In the genomic region with DNA sequence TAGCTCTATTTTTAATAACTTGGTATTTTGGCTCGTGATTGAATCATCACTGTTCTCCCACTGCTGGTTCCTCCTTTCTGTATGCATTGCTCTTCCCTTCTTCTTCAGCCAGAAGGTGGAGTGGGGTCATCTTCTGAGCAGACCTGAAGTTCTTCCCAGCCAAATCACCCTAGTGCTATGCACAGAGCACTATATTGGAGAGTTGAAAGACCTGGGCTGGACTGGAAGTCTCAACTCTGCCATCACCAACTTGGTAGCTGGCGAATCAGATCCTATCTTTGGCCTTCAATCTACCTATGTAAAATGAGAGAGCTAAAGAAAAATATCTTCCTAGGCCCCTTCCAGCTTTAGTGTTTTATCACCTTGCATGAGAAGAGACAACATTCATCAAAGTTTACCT, we compare ENCODE assay signal across 17 cellular contexts. TPM values are rescaled to one million over a fixed set of nuclear protein-coding genes. Genes with fewer than 3 reads are reported as not detected.
DNase-seq lines count a peak whose midpoint lies in the region; ATAC-seq, FAIRE-seq and TF ChIP-seq lines count a peak whose summit lies in the region.
"Had no signal": no experiment of that assay in that cellular context is flagged by ENCODE, and none has a peak within 500 bp of the region (broad histone marks: within the 10 kb centered on the region; RNA-seq: fewer than 3 reads in every experiment).

No MANE protein-coding gene starts in this region.

- no peak for DNase-seq in AG04450 (ENCODE audit: low read depth, low spot score)
- DNase-seq in HT1080 (ENCODE audit: low read depth), result peak; percentile 15
- DNase-seq in SK-N-DZ (ENCODE audit: low spot score), result peak; percentile 26
- no peak for DNase-seq in left lung
- no peak for DNase-seq in NCI-H1930 (lab: John Stamatoyannopoulos, UW)
- DNase-seq in H7, result no peak
- DNase-seq in GM12891 (ENCODE audit: insufficient read length, low spot score), result no peak
- no peak for DNase-seq in ureter (ENCODE audit: low spot score)
- DNase-seq: DND-41, H9, NCI-H1417 treated with DMSO at 0.1 percent for 48 hours, NCI-H2081 treated with DMSO at 0.1 percent for 48 hours, NCI-H2227 treated with DMSO at 0.1 percent for 48 hours, NCI-H526, T-helper 1 cell had no signal

- intact Hi-C loops in left lung (cut with DNase I), result no loop called here

- H3K4me3 ChIP-seq in AG04450 (ENCODE audit: low read depth, low read length), result no peak overlapping the region
- H3K4me3 ChIP-seq in left lung, result no peak overlapping the region
- no peak overlapping the region for H3K4me3 ChIP-seq in H7 (ENCODE audit: insufficient read depth, low read depth, low read length)
- H3K4me3 ChIP-seq: SJSA1 had no signal

- H3K9me3 ChIP-seq in AG04450 (ENCODE audit: control insufficient read depth, insufficient read depth, low read length) (no peaks in the 10 kb centered on the region), left lung (no peaks in the 10 kb centered on the region)
- H3K9me3 ChIP-seq: SJSA1 had no signal

- ATAC-seq in left lung, result peak; percentile 19

- H3K27me3 ChIP-seq in AG04450 (ENCODE audit: control insufficient read depth, insufficient read depth, low read length), result no peaks in the 10 kb centered on the region
- no peaks in the 10 kb centered on the region for H3K27me3 ChIP-seq in left lung
- H3K27me3 ChIP-seq in H7 (ENCODE audit: control insufficient read depth, insufficient read depth, low read length), result no peaks in the 10 kb centered on the region
- H3K27me3 ChIP-seq: SJSA1 had no signal

- H3K27ac ChIP-seq in AG04450 (ENCODE audit: low read depth, low read length), result no peak overlapping the region
- no peak overlapping the region for H3K27ac ChIP-seq in left lung
- H3K27ac ChIP-seq: SJSA1 had no signal

- no peak for FAIRE-seq in GM12891 (lab: Jason Lieb, UNC)
- FAIRE-seq: A204.1 had no signal

- TF ChIP-seq CTCF in AG04450 (IDR thresholded peaks at IDR 0.05; ENCODE audit: low read depth, low read length) (0 out of 2 replicates have a peak, but pooled peaks have one; percentile 1), left lung (IDR thresholded peaks at IDR 0.05) (no peak)

- TF ChIP-seq POLR2A in GM12891 (IDR thresholded peaks at IDR 0.05; ENCODE audit: low read depth, low read length), result no peak

- peaks cover 0 to 7% of the 10 kb centered on the region in 2 donors for H3K4me1 ChIP-seq in left lung
- H3K4me1 ChIP-seq: SJSA1 had no signal

- CTCF ChIA-PET in AG04450 (lab: Charles Lee), result interaction anchor here (1.5 to 2.1 kb wide), 2 partner anchors 10 to 480 kb away, joined by 4 read pairs; no protein-coding TSS in a partner anchor

- H3K36me3 ChIP-seq in left lung (no peaks in the 10 kb centered on the region), H7 (replicated peaks; ENCODE audit: control insufficient read depth, insufficient read depth, low read length) (no peaks in the 10 kb centered on the region)
- H3K36me3 ChIP-seq: SJSA1 had no signal

- POLR2A ChIA-PET in AG04450 (lab: Yijun Ruan, JAX), result no interaction called here

TF ChIP-seq in GM12891, 5 proteins besides CTCF, POLR2A, EP300 and RAD21:
- no peak for TF ChIP-seq PAX5 (IDR thresholded peaks at IDR 0.05; ENCODE audit: insufficient read depth, low read length, severe bottlenecking)

RNA-seq across cellular contexts. Expression of a gene that starts 54.2 kb away (rescaled TPM):
- polyA plus RNA-seq in AG04450 (2011; rRNA removed), result 0.12 TPM in 1 of 2 replicates, not detected in the other
- polyA minus RNA-seq in AG04450 (2011; rRNA and poly(A)+ RNA removed), result 0.18 TPM in 1 of 2 replicates, not detected in the other
- 0.10 TPM in 1 of 2 replicates, not detected in the other for total RNA-seq in HT1080 (2014; rRNA removed; shearing (Covaris generic))
- not detected in 2 replicates for polyA plus RNA-seq in HT1080 (2015; cell fraction: cytosol; rRNA removed)
- not detected in 2 replicates for polyA plus RNA-seq in HT1080 (2015; cell fraction: nucleus; rRNA removed)
- 0.20 TPM in 1 of 2 replicates, not detected in the other for polyA plus RNA-seq in SK-N-DZ (2014; cell fraction: cytosol; rRNA removed)
- not detected in 2 replicates for polyA plus RNA-seq in SK-N-DZ (2014; cell fraction: nucleus; rRNA removed)
- total RNA-seq in left lung (under 1 TPM; 0.20 to 0.37 TPM), ureter (not detected)
- total RNA-seq in H7 (2014; rRNA removed; shearing (Covaris generic)), result 2.4 and 3.9 TPM in 2 replicates
- polyA plus RNA-seq in GM12891 (2012; ENCODE audit: low read depth, missing spikeins), result not detected
- total RNA-seq: SJSA1 had no signal

Comparison
In these comparisons a context has a peak if more than half of its experiments do, and no peak if none do; other contexts are left out.
1. DNase-seq: peak in HT1080 (single experiment) and SK-N-DZ (single experiment); none in AG04450 (single experiment), left lung (0 of 2), NCI-H1930 (0 of 2), H7 (single experiment), GM12891 (single experiment) and ureter (single experiment).